1 cellular context compared by ENCODE assay signal in the genomic region with DNA sequence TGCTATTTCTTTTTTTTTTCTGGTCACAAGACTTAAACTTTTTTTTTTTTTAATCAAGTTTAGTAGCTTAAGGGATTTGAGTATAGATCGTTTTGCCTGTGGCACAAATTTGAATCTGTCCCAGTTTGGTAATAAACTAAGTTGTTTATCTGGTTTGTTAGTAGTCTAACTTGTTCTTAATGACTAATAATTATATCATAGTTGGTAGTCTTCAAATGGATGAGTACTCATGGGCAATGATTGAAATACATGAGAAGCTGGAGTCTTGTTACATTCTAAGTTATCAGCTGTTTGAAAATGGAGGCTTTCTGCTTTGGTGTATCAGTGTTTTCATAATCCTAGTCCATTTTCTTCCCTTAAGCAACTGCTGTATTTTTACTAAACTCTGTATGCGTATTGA.
TF ChIP-seq lines count a peak whose summit lies in the region.

No MANE protein-coding gene starts in this region.

TF ChIP-seq in GM23338, 12 proteins besides CTCF, POLR2A, EP300 and RAD21 (continued from another document):
- TF ChIP-seq, protein P1, sequence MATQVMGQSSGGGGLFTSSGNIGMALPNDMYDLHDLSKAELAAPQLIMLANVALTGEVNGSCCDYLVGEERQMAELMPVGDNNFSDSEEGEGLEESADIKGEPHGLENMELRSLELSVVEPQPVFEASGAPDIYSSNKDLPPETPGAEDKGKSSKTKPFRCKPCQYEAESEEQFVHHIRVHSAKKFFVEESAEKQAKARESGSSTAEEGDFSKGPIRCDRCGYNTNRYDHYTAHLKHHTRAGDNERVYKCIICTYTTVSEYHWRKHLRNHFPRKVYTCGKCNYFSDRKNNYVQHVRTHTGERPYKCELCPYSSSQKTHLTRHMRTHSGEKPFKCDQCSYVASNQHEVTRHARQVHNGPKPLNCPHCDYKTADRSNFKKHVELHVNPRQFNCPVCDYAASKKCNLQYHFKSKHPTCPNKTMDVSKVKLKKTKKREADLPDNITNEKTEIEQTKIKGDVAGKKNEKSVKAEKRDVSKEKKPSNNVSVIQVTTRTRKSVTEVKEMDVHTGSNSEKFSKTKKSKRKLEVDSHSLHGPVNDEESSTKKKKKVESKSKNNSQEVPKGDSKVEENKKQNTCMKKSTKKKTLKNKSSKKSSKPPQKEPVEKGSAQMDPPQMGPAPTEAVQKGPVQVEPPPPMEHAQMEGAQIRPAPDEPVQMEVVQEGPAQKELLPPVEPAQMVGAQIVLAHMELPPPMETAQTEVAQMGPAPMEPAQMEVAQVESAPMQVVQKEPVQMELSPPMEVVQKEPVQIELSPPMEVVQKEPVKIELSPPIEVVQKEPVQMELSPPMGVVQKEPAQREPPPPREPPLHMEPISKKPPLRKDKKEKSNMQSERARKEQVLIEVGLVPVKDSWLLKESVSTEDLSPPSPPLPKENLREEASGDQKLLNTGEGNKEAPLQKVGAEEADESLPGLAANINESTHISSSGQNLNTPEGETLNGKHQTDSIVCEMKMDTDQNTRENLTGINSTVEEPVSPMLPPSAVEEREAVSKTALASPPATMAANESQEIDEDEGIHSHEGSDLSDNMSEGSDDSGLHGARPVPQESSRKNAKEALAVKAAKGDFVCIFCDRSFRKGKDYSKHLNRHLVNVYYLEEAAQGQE (IDR thresholded peaks at IDR 0.05; ENCODE audit: unreplicated experiment) = no peak
- TF ChIP-seq EZH2phosphoT487 (IDR thresholded peaks at IDR 0.05; ENCODE audit: unreplicated experiment) (no peak), NANOG (IDR thresholded peaks at IDR 0.05; ENCODE audit: borderline replicate concordance) (no peak), STAT1 (IDR thresholded peaks at IDR 0.05; ENCODE audit: unreplicated experiment) (no peak), POLR2AphosphoS5 (IDR thresholded peaks at IDR 0.05; ENCODE audit: low read depth) (no peak), ZNF114 (CRISPR knock-in tag; IDR thresholded peaks at IDR 0.05) (no peak), ZNF331 (CRISPR knock-in tag; IDR thresholded peaks at IDR 0.05; ENCODE audit: low read depth) (no peak), JUNB (IDR thresholded peaks at IDR 0.05; ENCODE audit: unreplicated experiment) (no peak), CREB1 (CRISPR knock-in tag; IDR thresholded peaks at IDR 0.05; ENCODE audit: low read depth) (no peak)
- TF ChIP-seq, protein P2, sequence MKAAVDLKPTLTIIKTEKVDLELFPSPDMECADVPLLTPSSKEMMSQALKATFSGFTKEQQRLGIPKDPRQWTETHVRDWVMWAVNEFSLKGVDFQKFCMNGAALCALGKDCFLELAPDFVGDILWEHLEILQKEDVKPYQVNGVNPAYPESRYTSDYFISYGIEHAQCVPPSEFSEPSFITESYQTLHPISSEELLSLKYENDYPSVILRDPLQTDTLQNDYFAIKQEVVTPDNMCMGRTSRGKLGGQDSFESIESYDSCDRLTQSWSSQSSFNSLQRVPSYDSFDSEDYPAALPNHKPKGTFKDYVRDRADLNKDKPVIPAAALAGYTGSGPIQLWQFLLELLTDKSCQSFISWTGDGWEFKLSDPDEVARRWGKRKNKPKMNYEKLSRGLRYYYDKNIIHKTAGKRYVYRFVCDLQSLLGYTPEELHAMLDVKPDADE (IDR thresholded peaks at IDR 0.05) = no peak
- TF ChIP-seq, protein P3, sequence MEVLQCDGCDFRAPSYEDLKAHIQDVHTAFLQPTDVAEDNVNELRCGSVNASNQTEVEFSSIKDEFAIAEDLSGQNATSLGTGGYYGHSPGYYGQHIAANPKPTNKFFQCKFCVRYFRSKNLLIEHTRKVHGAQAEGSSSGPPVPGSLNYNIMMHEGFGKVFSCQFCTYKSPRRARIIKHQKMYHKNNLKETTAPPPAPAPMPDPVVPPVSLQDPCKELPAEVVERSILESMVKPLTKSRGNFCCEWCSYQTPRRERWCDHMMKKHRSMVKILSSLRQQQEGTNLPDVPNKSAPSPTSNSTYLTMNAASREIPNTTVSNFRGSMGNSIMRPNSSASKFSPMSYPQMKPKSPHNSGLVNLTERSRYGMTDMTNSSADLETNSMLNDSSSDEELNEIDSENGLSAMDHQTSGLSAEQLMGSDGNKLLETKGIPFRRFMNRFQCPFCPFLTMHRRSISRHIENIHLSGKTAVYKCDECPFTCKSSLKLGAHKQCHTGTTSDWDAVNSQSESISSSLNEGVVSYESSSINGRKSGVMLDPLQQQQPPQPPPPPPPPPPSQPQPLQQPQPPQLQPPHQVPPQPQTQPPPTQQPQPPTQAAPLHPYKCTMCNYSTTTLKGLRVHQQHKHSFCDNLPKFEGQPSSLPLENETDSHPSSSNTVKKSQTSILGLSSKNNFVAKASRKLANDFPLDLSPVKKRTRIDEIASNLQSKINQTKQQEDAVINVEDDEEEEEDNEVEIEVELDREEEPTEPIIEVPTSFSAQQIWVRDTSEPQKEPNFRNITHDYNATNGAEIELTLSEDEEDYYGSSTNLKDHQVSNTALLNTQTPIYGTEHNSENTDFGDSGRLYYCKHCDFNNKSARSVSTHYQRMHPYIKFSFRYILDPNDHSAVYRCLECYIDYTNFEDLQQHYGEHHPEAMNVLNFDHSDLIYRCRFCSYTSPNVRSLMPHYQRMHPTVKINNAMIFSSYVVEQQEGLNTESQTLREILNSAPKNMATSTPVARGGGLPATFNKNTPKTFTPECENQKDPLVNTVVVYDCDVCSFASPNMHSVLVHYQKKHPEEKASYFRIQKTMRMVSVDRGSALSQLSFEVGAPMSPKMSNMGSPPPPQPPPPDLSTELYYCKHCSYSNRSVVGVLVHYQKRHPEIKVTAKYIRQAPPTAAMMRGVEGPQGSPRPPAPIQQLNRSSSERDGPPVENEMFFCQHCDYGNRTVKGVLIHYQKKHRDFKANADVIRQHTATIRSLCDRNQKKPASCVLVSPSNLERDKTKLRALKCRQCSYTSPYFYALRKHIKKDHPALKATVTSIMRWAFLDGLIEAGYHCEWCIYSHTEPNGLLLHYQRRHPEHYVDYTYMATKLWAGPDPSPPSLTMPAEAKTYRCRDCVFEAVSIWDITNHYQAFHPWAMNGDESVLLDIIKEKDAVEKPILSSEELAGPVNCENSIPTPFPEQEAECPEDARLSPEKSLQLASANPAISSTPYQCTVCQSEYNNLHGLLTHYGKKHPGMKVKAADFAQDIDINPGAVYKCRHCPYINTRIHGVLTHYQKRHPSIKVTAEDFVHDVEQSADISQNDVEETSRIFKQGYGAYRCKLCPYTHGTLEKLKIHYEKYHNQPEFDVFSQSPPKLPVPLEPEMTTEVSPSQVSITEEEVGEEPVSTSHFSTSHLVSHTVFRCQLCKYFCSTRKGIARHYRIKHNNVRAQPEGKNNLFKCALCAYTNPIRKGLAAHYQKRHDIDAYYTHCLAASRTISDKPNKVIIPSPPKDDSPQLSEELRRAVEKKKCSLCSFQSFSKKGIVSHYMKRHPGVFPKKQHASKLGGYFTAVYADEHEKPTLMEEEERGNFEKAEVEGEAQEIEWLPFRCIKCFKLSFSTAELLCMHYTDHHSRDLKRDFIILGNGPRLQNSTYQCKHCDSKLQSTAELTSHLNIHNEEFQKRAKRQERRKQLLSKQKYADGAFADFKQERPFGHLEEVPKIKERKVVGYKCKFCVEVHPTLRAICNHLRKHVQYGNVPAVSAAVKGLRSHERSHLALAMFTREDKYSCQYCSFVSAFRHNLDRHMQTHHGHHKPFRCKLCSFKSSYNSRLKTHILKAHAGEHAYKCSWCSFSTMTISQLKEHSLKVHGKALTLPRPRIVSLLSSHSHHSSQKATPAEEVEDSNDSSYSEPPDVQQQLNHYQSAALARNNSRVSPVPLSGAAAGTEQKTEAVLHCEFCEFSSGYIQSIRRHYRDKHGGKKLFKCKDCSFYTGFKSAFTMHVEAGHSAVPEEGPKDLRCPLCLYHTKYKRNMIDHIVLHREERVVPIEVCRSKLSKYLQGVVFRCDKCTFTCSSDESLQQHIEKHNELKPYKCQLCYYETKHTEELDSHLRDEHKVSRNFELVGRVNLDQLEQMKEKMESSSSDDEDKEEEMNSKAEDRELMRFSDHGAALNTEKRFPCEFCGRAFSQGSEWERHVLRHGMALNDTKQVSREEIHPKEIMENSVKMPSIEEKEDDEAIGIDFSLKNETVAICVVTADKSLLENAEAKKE (CRISPR knock-in tag; IDR thresholded peaks at IDR 0.05) = no peak
